ENCODE assay signal across 11 cellular contexts in genomic region chr6:106746660-106747059, GRCh38.
DNase-seq lines count a peak whose midpoint lies in the region; ATAC-seq and TF ChIP-seq lines count a peak whose summit lies in the region.
"Had no signal": no experiment of that assay in that cellular context is flagged by ENCODE, and none has a peak within 500 bp of the region (broad histone marks: within the 10 kb centered on the region; RNA-seq: fewer than 3 reads in every experiment).

No MANE protein-coding gene starts in this region.

- H3K4me3 ChIP-seq in AG09309 (ENCODE audit: control insufficient read depth, low read depth, low read length) (no peak overlapping the region), HAP-1 (no peak overlapping the region), sigmoid colon (no peak overlapping the region)
- H3K4me3 ChIP-seq: SK-N-MC had no signal

- DNase-seq in AG09309 (ENCODE audit: low read depth): peak; percentile 53
- DNase-seq in HT1080 (ENCODE audit: low read depth): peak; percentile 94
- peak; percentile 77 to 81 for DNase-seq in SHP77 (lab: John Stamatoyannopoulos, UW)
- DNase-seq in iris pigment epithelial cell (ENCODE audit: low read depth): peak; percentile 66
- no peak for DNase-seq in HAP-1 (ENCODE audit: low spot score in 2 of 2)
- no peak for DNase-seq in activated gamma-delta T cell treated with Interleukin-2 at 50 U/mL for 16 hours
- DNase-seq in sigmoid colon: no peak
- DNase-seq: stimulated activated naive B cell treated with anti-CD40 and anti-IgM and Interleukin-4, amounts not matched to agents 10 μg/mL and 1 μg/mL and 100 μg/mL, for 72 hours had no signal

- ATAC-seq in GM18861 (IDR thresholded peaks at IDR 0.05; ENCODE audit: unreplicated experiment): no peak
- ATAC-seq: sciatic nerve; stimulated activated naive B cell treated with anti-CD40 and anti-IgM and Interleukin-4, amounts not matched to agents 10 μg/mL and 1 μg/mL and 100 μg/mL, for 72 hours had no signal

- H3K27me3 ChIP-seq in HAP-1 (ENCODE audit: low read depth): no peaks in the 10 kb centered on the region
- H3K27me3 ChIP-seq in sigmoid colon: no peaks in the 10 kb centered on the region

- no peak for TF ChIP-seq CTCF in AG09309 (IDR thresholded peaks at IDR 0.05; ENCODE audit: control insufficient read depth, insufficient read depth, low read depth, low read length, missing control alignments)
- TF ChIP-seq CTCF in sigmoid colon (IDR thresholded peaks at IDR 0.05): no peak

- no peak for TF ChIP-seq POLR2A in sigmoid colon (IDR thresholded peaks at IDR 0.05)

- H3K36me3 ChIP-seq in HAP-1 (replicated peaks) (no peaks in the 10 kb centered on the region), sigmoid colon (no peaks in the 10 kb centered on the region)

- no peaks in the 10 kb centered on the region for H3K4me1 ChIP-seq in HAP-1
- H3K4me1 ChIP-seq in sigmoid colon: no peaks in the 10 kb centered on the region

- TF ChIP-seq EP300 in sigmoid colon (IDR thresholded peaks at IDR 0.05): no peak

- intact Hi-C loops in sigmoid colon (cut with DNase I): no loop called here

- peaks cover 5% of the 10 kb centered on the region; the same call in 1 of the 2 replicates for H3K9me3 ChIP-seq in HAP-1
- H3K9me3 ChIP-seq in sigmoid colon: no peaks in the 10 kb centered on the region

- whole genome bisulfite sequencing in sigmoid colon, 2 donors: 17 to 62% methylated on average over 3 of the region's 3 CpGs

- H3K27ac ChIP-seq in sigmoid colon: no peak overlapping the region
- H3K27ac ChIP-seq: SK-N-MC had no signal

- in situ Hi-C loops in HAP-1 (cut with MboI; ENCODE audit: low sequenced_read_pairs): no loop called here

Comparison
In these comparisons a context has a peak if more than half of its experiments do, and no peak if none do; other contexts are left out.
1. DNase-seq: peak in AG09309 (single experiment), HT1080 (single experiment), SHP77 (2 of 2) and iris pigment epithelial cell (single experiment); none in HAP-1 (0 of 2), activated gamma-delta T cell treated with Interleukin-2 at 50 U/mL for 16 hours (single experiment) and sigmoid colon (single experiment).